1 cellular context compared by ENCODE assay signal in genomic region chr1:34918609-34919561, GRCh38.
A peak's percentile ranks its signal among the peaks of the same experiment; 100 is the strongest.
TF ChIP-seq lines count a peak whose summit lies in the region.

No MANE protein-coding gene starts in this region.

TF ChIP-seq in WTC11, 78 proteins besides CTCF, POLR2A, EP300 and RAD21:
- TF ChIP-seq USF1 (CRISPR knock-in tag; IDR thresholded peaks at IDR 0.05) (peak; percentile 88), CDX4 (CRISPR knock-in tag; IDR thresholded peaks at IDR 0.05; ENCODE audit: borderline replicate concordance) (no peak), ZNF263 (CRISPR knock-in tag; IDR thresholded peaks at IDR 0.05; ENCODE audit: low read depth) (0 out of 2 replicates have a peak, but pooled peaks have one; percentile 68), TEAD1 (CRISPR knock-in tag; IDR thresholded peaks at IDR 0.05) (peak; percentile 34; the same call in 1 of the 2 replicates), GRHL2 (CRISPR knock-in tag; IDR thresholded peaks at IDR 0.05; ENCODE audit: insufficient replicate concordance, severe bottlenecking) (no peak), ATF1 (CRISPR knock-in tag; IDR thresholded peaks at IDR 0.05) (no peak), SP1 (CRISPR knock-in tag; conservative IDR thresholded peaks at IDR 0.05) (peak; percentile 42; the same call in 1 of the 2 replicates), ATF2 (CRISPR knock-in tag; IDR thresholded peaks at IDR 0.05; ENCODE audit: borderline replicate concordance, low read depth) (no peak), IRF2 (CRISPR knock-in tag; IDR thresholded peaks at IDR 0.05; ENCODE audit: borderline replicate concordance, low read depth) (no peak), MAX (CRISPR knock-in tag; IDR thresholded peaks at IDR 0.05) (peak; percentile 52; the same call in 1 of the 2 replicates), ZNF232 (CRISPR knock-in tag; IDR thresholded peaks at IDR 0.05) (0 out of 2 replicates have a peak, but pooled peaks have one; percentile 23)
- TF ChIP-seq, protein P1, sequence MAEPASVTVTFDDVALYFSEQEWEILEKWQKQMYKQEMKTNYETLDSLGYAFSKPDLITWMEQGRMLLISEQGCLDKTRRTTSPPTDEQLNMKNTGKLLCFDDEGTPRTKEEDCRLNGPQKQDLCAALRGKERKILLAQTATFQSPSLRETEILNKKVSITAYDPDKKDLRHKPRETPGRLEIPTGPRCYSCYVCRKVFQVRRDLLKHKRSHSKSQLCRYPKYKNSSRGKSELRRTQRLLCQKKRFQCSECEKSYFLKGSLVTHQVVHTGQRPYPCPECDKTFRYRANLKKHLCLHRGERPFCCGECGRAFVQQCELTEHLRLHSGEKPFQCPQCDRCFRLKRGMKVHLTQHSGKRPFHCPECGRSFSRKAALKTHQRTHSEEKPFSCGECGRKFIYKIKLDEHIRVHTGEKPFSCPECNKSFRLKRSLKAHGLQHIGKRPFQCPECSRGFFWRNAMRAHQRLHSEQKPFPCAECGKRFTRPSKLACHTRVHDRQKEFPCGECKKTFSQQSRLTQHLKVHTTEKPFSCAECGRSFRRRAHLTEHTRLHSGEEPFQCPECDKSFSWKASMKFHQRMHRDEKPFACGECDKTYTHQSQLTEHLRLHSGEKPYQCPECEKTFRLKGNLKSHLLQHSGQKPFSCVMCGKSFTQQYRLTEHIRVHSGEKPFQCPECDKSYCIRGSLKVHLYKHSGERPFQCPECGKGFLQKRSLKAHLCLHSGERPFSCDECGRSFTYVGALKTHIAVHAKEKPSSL (CRISPR knock-in tag; conservative IDR thresholded peaks at IDR 0.05) = no peak
- TF ChIP-seq, protein P2, sequence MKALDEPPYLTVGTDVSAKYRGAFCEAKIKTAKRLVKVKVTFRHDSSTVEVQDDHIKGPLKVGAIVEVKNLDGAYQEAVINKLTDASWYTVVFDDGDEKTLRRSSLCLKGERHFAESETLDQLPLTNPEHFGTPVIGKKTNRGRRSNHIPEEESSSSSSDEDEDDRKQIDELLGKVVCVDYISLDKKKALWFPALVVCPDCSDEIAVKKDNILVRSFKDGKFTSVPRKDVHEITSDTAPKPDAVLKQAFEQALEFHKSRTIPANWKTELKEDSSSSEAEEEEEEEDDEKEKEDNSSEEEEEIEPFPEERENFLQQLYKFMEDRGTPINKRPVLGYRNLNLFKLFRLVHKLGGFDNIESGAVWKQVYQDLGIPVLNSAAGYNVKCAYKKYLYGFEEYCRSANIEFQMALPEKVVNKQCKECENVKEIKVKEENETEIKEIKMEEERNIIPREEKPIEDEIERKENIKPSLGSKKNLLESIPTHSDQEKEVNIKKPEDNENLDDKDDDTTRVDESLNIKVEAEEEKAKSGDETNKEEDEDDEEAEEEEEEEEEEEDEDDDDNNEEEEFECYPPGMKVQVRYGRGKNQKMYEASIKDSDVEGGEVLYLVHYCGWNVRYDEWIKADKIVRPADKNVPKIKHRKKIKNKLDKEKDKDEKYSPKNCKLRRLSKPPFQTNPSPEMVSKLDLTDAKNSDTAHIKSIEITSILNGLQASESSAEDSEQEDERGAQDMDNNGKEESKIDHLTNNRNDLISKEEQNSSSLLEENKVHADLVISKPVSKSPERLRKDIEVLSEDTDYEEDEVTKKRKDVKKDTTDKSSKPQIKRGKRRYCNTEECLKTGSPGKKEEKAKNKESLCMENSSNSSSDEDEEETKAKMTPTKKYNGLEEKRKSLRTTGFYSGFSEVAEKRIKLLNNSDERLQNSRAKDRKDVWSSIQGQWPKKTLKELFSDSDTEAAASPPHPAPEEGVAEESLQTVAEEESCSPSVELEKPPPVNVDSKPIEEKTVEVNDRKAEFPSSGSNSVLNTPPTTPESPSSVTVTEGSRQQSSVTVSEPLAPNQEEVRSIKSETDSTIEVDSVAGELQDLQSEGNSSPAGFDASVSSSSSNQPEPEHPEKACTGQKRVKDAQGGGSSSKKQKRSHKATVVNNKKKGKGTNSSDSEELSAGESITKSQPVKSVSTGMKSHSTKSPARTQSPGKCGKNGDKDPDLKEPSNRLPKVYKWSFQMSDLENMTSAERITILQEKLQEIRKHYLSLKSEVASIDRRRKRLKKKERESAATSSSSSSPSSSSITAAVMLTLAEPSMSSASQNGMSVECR (CRISPR knock-in tag; IDR thresholded peaks at IDR 0.05; ENCODE audit: borderline replicate concordance) = no peak
- TF ChIP-seq, protein P3, sequence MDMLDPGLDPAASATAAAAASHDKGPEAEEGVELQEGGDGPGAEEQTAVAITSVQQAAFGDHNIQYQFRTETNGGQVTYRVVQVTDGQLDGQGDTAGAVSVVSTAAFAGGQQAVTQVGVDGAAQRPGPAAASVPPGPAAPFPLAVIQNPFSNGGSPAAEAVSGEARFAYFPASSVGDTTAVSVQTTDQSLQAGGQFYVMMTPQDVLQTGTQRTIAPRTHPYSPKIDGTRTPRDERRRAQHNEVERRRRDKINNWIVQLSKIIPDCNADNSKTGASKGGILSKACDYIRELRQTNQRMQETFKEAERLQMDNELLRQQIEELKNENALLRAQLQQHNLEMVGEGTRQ (CRISPR knock-in tag; IDR thresholded peaks at IDR 0.05) = peak; percentile 91
